ENCODE assay signal across 16 cellular contexts in genomic region chr18:69674292-69674877, GRCh38.
"Had no signal": no experiment of that assay in that cellular context is flagged by ENCODE, and none has a peak within 500 bp of the region (broad histone marks: within the 10 kb centered on the region; RNA-seq: fewer than 3 reads in every experiment).

No MANE protein-coding gene starts in this region.

- H3K27ac ChIP-seq: adrenal gland, body of pancreas, esophagus muscularis mucosa, foreskin keratinocyte, ovary, skin epidermis, transverse colon had no signal

- H3K27me3 ChIP-seq: adrenal gland, body of pancreas, esophagus muscularis mucosa, foreskin keratinocyte, ovary, transverse colon had no signal

- H3K4me1 Mint-ChIP-seq: T-cell had no signal

- DNase-seq: activated CD8-positive, alpha-beta memory T cell treated with anti-CD3 and anti-CD28 coated beads, Interleukin-2, amount 50 U/mL, for 48 hours; activated CD8-positive, alpha-beta T cell treated with anti-CD3 and anti-CD28 coated beads, Interleukin-2, amount 10 ng/mL, durations not matched to agents 7 days and 5 days; activated naive CD4-positive, alpha-beta T cell treated with Interleukin-2 at 50 U/mL for 16 hours; adrenal gland; body of pancreas; foreskin keratinocyte; head of caudate nucleus; left cardiac atrium; ovary; substantia nigra; T-cell; T1000; transverse colon had no signal

- H3K9me3 ChIP-seq: adrenal gland, body of pancreas, esophagus muscularis mucosa, ovary, transverse colon had no signal

- H3K4me1 ChIP-seq: adrenal gland, body of pancreas, esophagus muscularis mucosa, foreskin keratinocyte, transverse colon had no signal

- H3K36me3 Mint-ChIP-seq: T-cell had no signal

- H3K27ac Mint-ChIP-seq: activated CD8-positive, alpha-beta T cell treated with anti-CD3 and anti-CD28 coated beads, Interleukin-2, amount 10 ng/mL, durations not matched to agents 7 days and 5 days; activated T-helper 1 cell treated with anti-CD3 and anti-CD28 coated beads, Interleukin-12 subunit alpha, Interleukin-12 subunit beta, Interleukin-2, Interleukin-4 antibody, amounts not matched to agents 30 ng/mL and 10 ng/mL and 1 ng/mL, durations not matched to agents 14 hours and 24 hours and 36 hours; T-cell had no signal

- H3K36me3 ChIP-seq: adrenal gland, esophagus muscularis mucosa, ovary, transverse colon had no signal

- H3K4me3 Mint-ChIP-seq: activated CD8-positive, alpha-beta T cell treated with anti-CD3 and anti-CD28 coated beads, Interleukin-2, amount 10 ng/mL, durations not matched to agents 7 days and 5 days; activated T-helper 1 cell treated with anti-CD3 and anti-CD28 coated beads, Interleukin-12 subunit alpha, Interleukin-12 subunit beta, Interleukin-2, Interleukin-4 antibody, amounts not matched to agents 30 ng/mL and 10 ng/mL and 1 ng/mL, durations not matched to agents 14 hours and 24 hours and 36 hours; T-cell had no signal

- H3K4me3 ChIP-seq: adrenal gland, body of pancreas, esophagus muscularis mucosa, ovary, skin epidermis, transverse colon had no signal

- ATAC-seq: activated CD8-positive, alpha-beta T cell treated with anti-CD3 and anti-CD28 coated beads, Interleukin-2, amount 10 ng/mL, durations not matched to agents 7 days and 5 days; body of pancreas; foreskin keratinocyte; left cardiac atrium had no signal

- H3K9me3 Mint-ChIP-seq: activated T-helper 1 cell treated with anti-CD3 and anti-CD28 coated beads, Interleukin-12 subunit alpha, Interleukin-12 subunit beta, Interleukin-2, Interleukin-4 antibody, amounts not matched to agents 30 ng/mL and 10 ng/mL and 1 ng/mL, durations not matched to agents 14 hours and 24 hours and 36 hours; T-cell had no signal
